ENCODE assay signal across 17 cellular contexts in the genomic region with DNA sequence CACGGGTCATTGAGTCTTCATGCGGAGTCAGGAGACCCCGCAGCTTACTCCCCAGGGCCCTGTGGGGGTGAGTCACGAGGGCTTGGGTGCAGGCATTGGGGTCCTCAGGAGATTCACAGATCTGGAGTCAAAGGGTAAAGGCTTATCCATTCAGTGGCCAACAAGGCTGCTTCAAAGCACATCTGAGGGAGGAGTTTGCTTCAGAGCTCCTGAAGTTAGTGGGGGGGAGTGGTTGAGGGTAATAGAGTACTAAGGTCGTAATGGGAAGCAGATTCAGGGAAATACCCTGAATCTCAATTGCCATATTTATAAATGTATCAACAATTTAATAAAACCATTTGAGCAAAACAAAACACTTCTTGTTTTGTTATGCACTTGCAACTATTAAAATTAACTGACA.
"Had no signal": no experiment of that assay in that cellular context is flagged by ENCODE, and none has a peak within 500 bp of the region (broad histone marks: within the 10 kb centered on the region; RNA-seq: fewer than 3 reads in every experiment).

No MANE protein-coding gene starts in this region.

- H3K4me3 Mint-ChIP-seq: activated CD8-positive, alpha-beta memory T cell treated with anti-CD3 and anti-CD28 coated beads, Interleukin-2, amount 10 ng/mL, durations not matched to agents 7 days and 5 days; activated T-cell treated with anti-CD3 and anti-CD28 coated beads, Interleukin-2, amount 50 U/mL, for 24 hours; neural progenitor cell had no signal

- H3K27ac Mint-ChIP-seq: activated CD8-positive, alpha-beta memory T cell treated with anti-CD3 and anti-CD28 coated beads, Interleukin-2, amount 10 ng/mL, durations not matched to agents 7 days and 5 days had no signal

- H3K36me3 ChIP-seq: breast epithelium, neural progenitor cell, pancreas, thoracic aorta had no signal

- ATAC-seq: activated CD4-positive, CD25-positive, alpha-beta regulatory T cell treated with anti-CD3 and anti-CD28 coated beads, Interleukin-2, amount 50 U/mL, for 24 hours; activated CD8-positive, alpha-beta memory T cell treated with anti-CD3 and anti-CD28 coated beads, Interleukin-2, amount 10 ng/mL, durations not matched to agents 7 days and 5 days; activated naive CD4-positive, alpha-beta T cell treated with anti-CD3 and anti-CD28 coated beads, Interleukin-2, amount 50 U/mL, for 72 hours; left cardiac atrium; pancreas; stimulated activated naive CD8-positive, alpha-beta T cell treated with anti-CD3 and anti-CD28 coated beads, Interleukin-15, amount 100 ng/mL, for 72 hours had no signal

- H3K4me2 ChIP-seq: neural progenitor cell had no signal

- H3K4me3 ChIP-seq: breast epithelium, dorsolateral prefrontal cortex, esophagus muscularis mucosa, neural progenitor cell, pancreas, thoracic aorta had no signal

- H2AFZ ChIP-seq: neural progenitor cell had no signal

- DNase-seq: activated CD4-positive, alpha-beta T cell treated with anti-CD3 and anti-CD28 coated beads, Interleukin-2, amount 50 U/mL, for 48 hours; activated CD8-positive, alpha-beta memory T cell treated with anti-CD3 and anti-CD28 coated beads, Interleukin-2, amount 10 ng/mL, durations not matched to agents 7 days and 5 days; activated effector memory CD4-positive, alpha-beta T cell treated with anti-CD3 and anti-CD28 coated beads, Interleukin-2, amount 50 U/mL, for 16 hours; activated T-cell treated with anti-CD3 and anti-CD28 coated beads, Interleukin-2, amount 50 U/mL, for 24 hours; aorta; dorsolateral prefrontal cortex; left cardiac atrium; pancreas; stimulated activated CD4-positive, alpha-beta T cell treated with anti-CD3 and anti-CD28 coated beads, Interleukin-4, amount 100 ng/mL, for 4 hours; stimulated activated naive CD8-positive, alpha-beta T cell treated with anti-CD3 and anti-CD28 coated beads, Interleukin-15, amount 100 ng/mL, for 72 hours; T-helper 2 cell had no signal

- H3K27me3 ChIP-seq: breast epithelium, dorsolateral prefrontal cortex, esophagus muscularis mucosa, neural progenitor cell, pancreas had no signal

- H3K9me3 ChIP-seq: breast epithelium, esophagus muscularis mucosa, pancreas, thoracic aorta had no signal

- H3K27me3 Mint-ChIP-seq: activated CD8-positive, alpha-beta memory T cell treated with anti-CD3 and anti-CD28 coated beads, Interleukin-2, amount 10 ng/mL, durations not matched to agents 7 days and 5 days; activated T-cell treated with anti-CD3 and anti-CD28 coated beads, Interleukin-2, amount 50 U/mL, for 24 hours; stimulated activated naive CD8-positive, alpha-beta T cell treated with anti-CD3 and anti-CD28 coated beads, Interleukin-15, amount 100 ng/mL, for 72 hours had no signal

- H3K36me3 Mint-ChIP-seq: activated CD8-positive, alpha-beta memory T cell treated with anti-CD3 and anti-CD28 coated beads, Interleukin-2, amount 10 ng/mL, durations not matched to agents 7 days and 5 days had no signal

- H3K27ac ChIP-seq: breast epithelium, esophagus muscularis mucosa, neural progenitor cell, pancreas, thoracic aorta had no signal

- H3K9ac ChIP-seq: neural progenitor cell had no signal

- H3K4me1 ChIP-seq: breast epithelium had no signal

- H3K9me3 Mint-ChIP-seq: activated T-cell treated with anti-CD3 and anti-CD28 coated beads, Interleukin-2, amount 50 U/mL, for 24 hours; neural progenitor cell had no signal
